In genomic region chr7:65269150-65269856, GRCh38 we compare ENCODE assay signal across 8 cellular contexts.
DNase-seq lines count a peak whose midpoint lies in the region; TF ChIP-seq lines count a peak whose summit lies in the region.

No MANE protein-coding gene starts in this region.

- in situ Hi-C loops in GM23248 (cut with MboI) = no loop called here

- no peak for TF ChIP-seq EP300 in SK-N-SH (IDR thresholded peaks at IDR 0.05; ENCODE audit: borderline replicate concordance in 1 of 2, low read depth in 1 of 2, low read length in 1 of 2)

- H2AFZ ChIP-seq in GM23248 (peak overlapping the region; percentile 60), SK-N-SH (ENCODE audit: low read depth) (peak overlapping the region; percentile 98)

- TF ChIP-seq CTCF in GM10266 (IDR thresholded peaks at IDR 0.05; ENCODE audit: control insufficient read depth, insufficient read depth, low read depth, missing control alignments) (no peak), SK-N-SH (IDR thresholded peaks at IDR 0.05) (no peak), colonic mucosa (IDR thresholded peaks at IDR 0.05) (no peak)

- intact Hi-C loops in colonic mucosa (cut with DNase I) = no loop called here

- H3K4me3 ChIP-seq in GM23248 = peak overlapping the region; percentile 36
- H3K4me3 ChIP-seq in SK-N-SH (ENCODE audit: low read depth in 2 of 2, low read length in 1 of 2) = peak overlapping the region; percentile 73 to 79
- peak overlapping the region; percentile 22 for H3K4me3 ChIP-seq in colonic mucosa
- H3K4me3 ChIP-seq in stomach smooth muscle (ENCODE audit: low read length in 2 of 2) = peak overlapping the region; percentile 56 to 60

- POLR2A ChIA-PET in SK-N-SH (lab: Yijun Ruan, JAX) = interaction anchor here (0.9 kb wide), 1 partner anchor 475 kb away, joined by 4 read pairs; the partner anchor contains the start of gene ZNF138

- H3K9ac ChIP-seq in GM23248 (no peak overlapping the region), SK-N-SH (peak overlapping the region; percentile 67), colonic mucosa (ENCODE audit: low read depth in 2 of 2, low read length in 2 of 2) (no peak overlapping the region), stomach smooth muscle (ENCODE audit: low read length in 2 of 2) (no peak overlapping the region)

- WGBS in GM23248 (ENCODE audit: low coverage in 1 of 2, low lambda C conversion rate in 2 of 2, missing lambda C conversion rate in 2 of 2), 2 experiments = 2 to 3% methylated on average over 37 of the region's 37 CpGs
- WGBS in SK-N-SH (ENCODE audit: low lambda C conversion rate) = 1% methylated on average over 29 of the region's 37 CpGs

- no peaks in the 10 kb centered on the region for H3K9me3 ChIP-seq in GM23248 (ENCODE audit: low read depth)
- H3K9me3 ChIP-seq in SK-N-SH = 0 out of 2 replicates have a peak, but pooled peaks cover 3% of the 10 kb centered on the region
- no peaks in the 10 kb centered on the region for H3K9me3 ChIP-seq in colonic mucosa
- H3K9me3 ChIP-seq in stomach smooth muscle (ENCODE audit: control insufficient read depth in 2 of 2, low read length in 2 of 2) = no peaks in the 10 kb centered on the region

- H3K9me2 ChIP-seq in GM23248 (ENCODE audit: insufficient read depth) (no peaks in the 10 kb centered on the region), SK-N-SH (no peaks in the 10 kb centered on the region)

- no peaks in the 10 kb centered on the region for H3K79me2 ChIP-seq in GM23248 (ENCODE audit: insufficient read depth)
- H3K79me2 ChIP-seq in SK-N-SH (ENCODE audit: insufficient read depth) = no peaks in the 10 kb centered on the region; the same call in 1 of the 2 replicates

- DNase-seq in GM10266 (ENCODE audit: extremely low spot score) (peak; percentile 44), GM23248 (peak; percentile 20), NAMALWA (ENCODE audit: low spot score) (peak; percentile 99), SK-N-SH (peak; percentile 98), colonic mucosa (peak; percentile 50), medulla oblongata (ENCODE audit: extremely low spot score) (peak; percentile 7)
- no peak for DNase-seq in activated CD4-positive, CD25-positive, alpha-beta regulatory T cell treated with anti-CD3 and anti-CD28 coated beads, Interleukin-2, amount 50 U/mL, for 72 hours

- CTCF ChIA-PET in SK-N-SH (lab: Yijun Ruan, JAX) = interaction anchor here (0.6 to 3.2 kb wide), 5 partner anchors 20 to 53 kb away, joined by 3 to 20 read pairs (median 4); no protein-coding TSS in a partner anchor

- no peak; the same call in 1 of the 2 replicates for TF ChIP-seq RAD21 in SK-N-SH (IDR thresholded peaks at IDR 0.05; ENCODE audit: low read length)

- H3K4me2 ChIP-seq in GM23248 (ENCODE audit: unreplicated experiment) (peak overlapping the region; percentile 32), SK-N-SH (peak overlapping the region; percentile 85)

- H3K27me3 ChIP-seq in GM23248 (replicated peaks; ENCODE audit: insufficient read depth) (peaks cover 27% of the 10 kb centered on the region), SK-N-SH (ENCODE audit: insufficient read depth) (no peaks in the 10 kb centered on the region), colonic mucosa (peaks cover 13% of the 10 kb centered on the region), stomach smooth muscle (ENCODE audit: control insufficient read depth in 1 of 2, insufficient read depth in 2 of 2, low read length in 2 of 2) (peaks cover 9 to 32% of the 10 kb centered on the region in 2 donors)

- H4K20me1 ChIP-seq in GM23248 (ENCODE audit: insufficient read depth) (no peaks in the 10 kb centered on the region), SK-N-SH (ENCODE audit: insufficient read depth) (no peaks in the 10 kb centered on the region)

- H3K27ac ChIP-seq in GM23248 (no peak overlapping the region), SK-N-SH (ENCODE audit: low read depth in 2 of 2, low read length in 1 of 2) (peak overlapping the region in 1 of 2 experiments; percentile 67; a peak in 2 of 4 replicates), colonic mucosa (no peak overlapping the region), stomach smooth muscle (ENCODE audit: low read length) (no peak overlapping the region)

- H3F3A ChIP-seq in GM23248 (ENCODE audit: insufficient read depth) (no peaks in the 10 kb centered on the region), SK-N-SH (replicated peaks; ENCODE audit: insufficient read depth) (peaks cover 3% of the 10 kb centered on the region)

- H3K4me1 ChIP-seq in GM23248 (ENCODE audit: insufficient read depth) (no peaks in the 10 kb centered on the region), SK-N-SH (ENCODE audit: control insufficient read depth in 1 of 2, insufficient read depth in 2 of 2, low read depth in 1 of 2, low read length in 1 of 2) (peaks cover 0 to 16% of the 10 kb centered on the region in 2 experiments; a peak in 1 of 4 replicates), colonic mucosa (no peaks in the 10 kb centered on the region), stomach smooth muscle (ENCODE audit: control insufficient read depth, insufficient read depth, low read length) (no peaks in the 10 kb centered on the region)

- no peaks in the 10 kb centered on the region for H3K36me3 ChIP-seq in GM23248 (ENCODE audit: low read depth)
- H3K36me3 ChIP-seq in SK-N-SH (replicated peaks in 1 of 2; ENCODE audit: control insufficient read depth in 1 of 2, insufficient read depth in 2 of 2, low read length in 1 of 2) = no peaks in the 10 kb centered on the region
- H3K36me3 ChIP-seq in colonic mucosa = no peaks in the 10 kb centered on the region
- no peaks in the 10 kb centered on the region for H3K36me3 ChIP-seq in stomach smooth muscle (ENCODE audit: control insufficient read depth in 2 of 2, insufficient read depth in 2 of 2, low read length in 2 of 2)

TF ChIP-seq in SK-N-SH, 30 proteins besides CTCF, POLR2A, EP300 and RAD21:
- TF ChIP-seq FOXJ3 (CRISPR knock-in tag; IDR thresholded peaks at IDR 0.05) (no peak), TCF12 (IDR thresholded peaks at IDR 0.05) (no peak), RXRA (IDR thresholded peaks at IDR 0.05; ENCODE audit: borderline replicate concordance, low read depth) (no peak), TAF1 (IDR thresholded peaks at IDR 0.05; ENCODE audit: borderline replicate concordance, low read depth, low read length) (no peak; the same call in 1 of the 2 replicates), USF2 (IDR thresholded peaks at IDR 0.05; ENCODE audit: borderline replicate concordance, low read depth, low read length) (no peak), RFX5 (IDR thresholded peaks at IDR 0.05; ENCODE audit: low read length) (no peak; the same call in 1 of the 2 replicates), POLR2AphosphoS5 (IDR thresholded peaks at IDR 0.05; ENCODE audit: low read depth, low read length) (peak; percentile 77), MAX (IDR thresholded peaks at IDR 0.05; ENCODE audit: low read depth) (peak; percentile 77), EZH2phosphoT487 (IDR thresholded peaks at IDR 0.05; ENCODE audit: borderline replicate concordance, low read depth) (no peak), GABPA (IDR thresholded peaks at IDR 0.05; ENCODE audit: low read depth) (no peak), PBX3 (IDR thresholded peaks at IDR 0.05) (peak; percentile 79), SIN3A (IDR thresholded peaks at IDR 0.05; ENCODE audit: borderline replicate concordance, low read depth, low read length) (peak; percentile 97), MXI1 (IDR thresholded peaks at IDR 0.05; ENCODE audit: low read depth, low read length) (peak; percentile 99), CHD2 (IDR thresholded peaks at IDR 0.05; ENCODE audit: low read length, partially characterized antibody) (peak; percentile 80), RCOR1 (IDR thresholded peaks at IDR 0.05; ENCODE audit: low read length) (0 out of 2 replicates have a peak, but pooled peaks have one; percentile 8), IRF3 (IDR thresholded peaks at IDR 0.05; ENCODE audit: low read depth, low read length) (peak; percentile 3; the same call in 1 of the 2 replicates)
TF ChIP-seq in SK-N-SH: peak in this region for 8.

Comparison
In these comparisons a context has a peak if more than half of its experiments do, and no peak if none do; other contexts are left out.
1. H3K4me3 ChIP-seq: peak in every context shown above with its lines; median percentile 76 in SK-N-SH; 58 in stomach smooth muscle; 36 in GM23248; 22 in colonic mucosa.